9 cellular contexts compared by ENCODE assay signal in genomic region chr6:100573169-100573568, GRCh38.
DNase-seq lines count a peak whose midpoint lies in the region; ATAC-seq and TF ChIP-seq lines count a peak whose summit lies in the region.
"Had no signal": no experiment of that assay in that cellular context is flagged by ENCODE, and none has a peak within 500 bp of the region (broad histone marks: within the 10 kb centered on the region; RNA-seq: fewer than 3 reads in every experiment).

No MANE protein-coding gene starts in this region.

- CTCF ChIA-PET in BJ (lab: Yijun Ruan, JAX) = interaction anchor here (2.5 kb wide), 1 partner anchor 46 kb away, joined by 5 read pairs; no protein-coding TSS in a partner anchor

- ATAC-seq in GM18907 (IDR thresholded peaks at IDR 0.05; ENCODE audit: unreplicated experiment) (no peak), HG03442 (IDR thresholded peaks at IDR 0.05; ENCODE audit: unreplicated experiment) (no peak)

- POLR2A ChIA-PET in BJ (lab: Charles Lee) = no interaction called here

- DNase-seq in BJ (ENCODE audit: low read depth) (no peak), HuH-7 (ENCODE audit: low spot score) (peak; percentile 17), amniotic epithelial cell (ENCODE audit: low read depth) (peak; percentile 54), kidney tubule cell (ENCODE audit: low spot score) (peak; percentile 43), DMS79 (lab: John Stamatoyannopoulos, UW) (no peak)
- DNase-seq in effector CD4-positive, alpha-beta T cell = no peak
- DNase-seq: stimulated activated CD4-positive, alpha-beta T cell treated with anti-CD3 and anti-CD28 coated beads, Interleukin-4, amount 100 ng/mL, for 1 hour had no signal

- peaks cover 4% of the 10 kb centered on the region for H3K36me3 ChIP-seq in BJ (ENCODE audit: control insufficient read depth, insufficient read depth, low read length)

- no peak overlapping the region for H3K4me3 ChIP-seq in BJ (ENCODE audit: low read depth, low read length)

- H3K27me3 ChIP-seq in BJ (ENCODE audit: control insufficient read depth, insufficient read depth, low read length) = no peaks in the 10 kb centered on the region

- peak; percentile 37; the same call in 1 of the 2 replicates for TF ChIP-seq CTCF in BJ (IDR thresholded peaks at IDR 0.05; ENCODE audit: insufficient read depth, low read depth, low read length)

Comparison
In these comparisons a context has a peak if more than half of its experiments do, and no peak if none do; other contexts are left out.
1. DNase-seq: peak in HuH-7 (single experiment), amniotic epithelial cell (single experiment) and kidney tubule cell (single experiment); none in BJ (single experiment), DMS79 (single experiment) and effector CD4-positive, alpha-beta T cell (single experiment).